Comparison of ENCODE assay signal across 22 cellular contexts in the genomic region with DNA sequence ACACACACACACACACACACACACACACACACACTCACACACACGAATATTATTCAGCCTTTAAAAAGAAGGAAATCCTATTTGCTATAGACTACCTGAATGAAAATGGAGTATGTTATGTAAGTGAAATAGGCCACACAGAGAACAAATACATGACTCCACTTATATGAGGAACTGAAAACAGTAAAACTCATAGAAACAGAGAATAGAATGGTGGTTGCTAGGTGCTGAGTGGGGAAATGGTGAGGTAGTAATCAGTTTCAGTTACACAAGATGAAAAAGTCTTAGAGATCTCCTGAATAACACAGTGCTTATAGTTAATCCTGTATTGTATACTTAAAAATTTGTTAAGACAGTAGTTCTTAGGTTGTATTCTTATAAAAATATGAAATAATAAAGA. TPM values are rescaled to one million over a fixed set of nuclear protein-coding genes. Genes with fewer than 3 reads are reported as not detected.
DNase-seq lines count a peak whose midpoint lies in the region; ATAC-seq, FAIRE-seq and TF ChIP-seq lines count a peak whose summit lies in the region.
"Had no signal": no experiment of that assay in that cellular context is flagged by ENCODE, and none has a peak within 500 bp of the region (broad histone marks: within the 10 kb centered on the region; RNA-seq: fewer than 3 reads in every experiment).

No MANE protein-coding gene starts in this region.

- peak; percentile 37 for ATAC-seq in activated T-helper 17 cell treated with anti-CD3 and anti-CD28 coated beads, Interleukin-2, amount 50 U/mL, for 72 hours (replicated peaks)
- ATAC-seq in GM21825 (IDR thresholded peaks at IDR 0.05; ENCODE audit: unreplicated experiment), result no peak

- H3K9me3 Mint-ChIP-seq in activated T-helper 17 cell treated with anti-CD3 and anti-CD28 coated beads, Interleukin-2, amount 50 U/mL, for 72 hours, result peaks cover 36% of the 10 kb centered on the region

- no peaks in the 10 kb centered on the region for H3K27me3 Mint-ChIP-seq in activated T-helper 17 cell treated with anti-CD3 and anti-CD28 coated beads, Interleukin-2, amount 50 U/mL, for 72 hours
- H3K27me3 Mint-ChIP-seq: CD4-positive, CD25-positive, alpha-beta regulatory T cell; IgD-negative memory B cell had no signal

- DNase-seq in GM12891 (ENCODE audit: insufficient read length, low spot score), result no peak
- peak; percentile 93 for DNase-seq in MV-4-11 (lab: John Stamatoyannopoulos, UW)
- DNase-seq in HuH-7 (ENCODE audit: low spot score), result no peak
- DNase-seq in SW 1271 (lab: John Stamatoyannopoulos, UW), result no peak
- DNase-seq in Kasumi-1 (lab: John Stamatoyannopoulos, UW), result no peak
- DNase-seq: ACHN; AML-193; CD4-positive, CD25-positive, alpha-beta regulatory T cell; EL; NCI-H1048; NCI-H1436 treated with DMSO at 0.1 percent for 48 hours; NCI-H2081; NCI-H748 treated with DMSO at 0.1 percent for 48 hours; SHP77; SK-N-SH; T-helper 1 cell had no signal

- no peak overlapping the region for H3K4me3 Mint-ChIP-seq in activated T-helper 17 cell treated with anti-CD3 and anti-CD28 coated beads, Interleukin-2, amount 50 U/mL, for 72 hours
- H3K4me3 Mint-ChIP-seq: CD4-positive, CD25-positive, alpha-beta regulatory T cell; IgD-negative memory B cell had no signal

- no peak overlapping the region for H3K27ac Mint-ChIP-seq in activated T-helper 17 cell treated with anti-CD3 and anti-CD28 coated beads, Interleukin-2, amount 50 U/mL, for 72 hours
- H3K27ac Mint-ChIP-seq: CD4-positive, CD25-positive, alpha-beta regulatory T cell; IgD-negative memory B cell had no signal

- H3K4me1 Mint-ChIP-seq in activated T-helper 17 cell treated with anti-CD3 and anti-CD28 coated beads, Interleukin-2, amount 50 U/mL, for 72 hours, result no peaks in the 10 kb centered on the region
- H3K4me1 Mint-ChIP-seq: CD4-positive, CD25-positive, alpha-beta regulatory T cell; IgD-negative memory B cell had no signal

- H3K36me3 Mint-ChIP-seq in activated T-helper 17 cell treated with anti-CD3 and anti-CD28 coated beads, Interleukin-2, amount 50 U/mL, for 72 hours (ENCODE audit: low read depth), result peaks cover 70% of the 10 kb centered on the region

- TF ChIP-seq POLR2A in GM12891 (IDR thresholded peaks at IDR 0.05; ENCODE audit: low read depth, low read length), result no peak

- FAIRE-seq in GM12891 (lab: Jason Lieb, UNC), result peak; percentile 52
- FAIRE-seq: RCC 7860 had no signal

TF ChIP-seq in GM12891, 5 proteins besides CTCF, POLR2A, EP300 and RAD21:
- TF ChIP-seq PAX5 (IDR thresholded peaks at IDR 0.05; ENCODE audit: insufficient read depth, low read length, severe bottlenecking) (no peak), POU2F2 (IDR thresholded peaks at IDR 0.05; ENCODE audit: low read depth, low read length) (no peak), POLR2AphosphoS5 (IDR thresholded peaks at IDR 0.05; ENCODE audit: low read depth, low read length) (no peak), TAF1 (IDR thresholded peaks at IDR 0.05; ENCODE audit: low read depth, low read length) (no peak), SPI1 (IDR thresholded peaks at IDR 0.05; ENCODE audit: low read depth, low read length) (peak; percentile 93)

RNA-seq across cellular contexts. Expression of a gene that starts 8.2 kb away (rescaled TPM):
- 3.3 TPM for polyA plus RNA-seq in GM12891 (2012; ENCODE audit: low read depth, missing spikeins)
- 1 to 10 TPM; 1.3 to 7.3 TPM for total RNA-seq in activated T-helper 17 cell treated with anti-CD3 and anti-CD28 coated beads, Interleukin-2, amount 50 U/mL, for 72 hours
- total RNA-seq: HT1080, NCI-H460 had no signal

RNA-seq across cellular contexts. Expression of a gene that starts 11.6 kb away (rescaled TPM):
- not detected for polyA plus RNA-seq in GM12891 (2012; ENCODE audit: low read depth, missing spikeins)
- not detected for total RNA-seq in activated T-helper 17 cell treated with anti-CD3 and anti-CD28 coated beads, Interleukin-2, amount 50 U/mL, for 72 hours
- total RNA-seq: CD4-positive, CD25-positive, alpha-beta regulatory T cell; HT1080; NCI-H460 had no signal
- polyA plus RNA-seq: CD4-positive, CD25-positive, alpha-beta regulatory T cell; IgD-negative memory B cell; SK-N-SH had no signal

RNA-seq across cellular contexts. Expression of a gene that starts 21.0 kb away (rescaled TPM):
- polyA plus RNA-seq in GM12891 (2012; ENCODE audit: low read depth, missing spikeins), result not detected
- not detected for total RNA-seq in activated T-helper 17 cell treated with anti-CD3 and anti-CD28 coated beads, Interleukin-2, amount 50 U/mL, for 72 hours
- total RNA-seq: CD4-positive, CD25-positive, alpha-beta regulatory T cell; HT1080; NCI-H460 had no signal
- polyA plus RNA-seq: CD4-positive, CD25-positive, alpha-beta regulatory T cell; IgD-negative memory B cell; SK-N-SH had no signal

RNA-seq across cellular contexts. Expression of a gene that starts 53.3 kb away (rescaled TPM):
- 1.8 TPM for polyA plus RNA-seq in GM12891 (2012; ENCODE audit: low read depth, missing spikeins)
- total RNA-seq in activated T-helper 17 cell treated with anti-CD3 and anti-CD28 coated beads, Interleukin-2, amount 50 U/mL, for 72 hours, result 1 to 10 TPM; 1.4 to 2.9 TPM
- total RNA-seq: HT1080, NCI-H460 had no signal
